ENCODE assay signal across 19 cellular contexts in the genomic region with DNA sequence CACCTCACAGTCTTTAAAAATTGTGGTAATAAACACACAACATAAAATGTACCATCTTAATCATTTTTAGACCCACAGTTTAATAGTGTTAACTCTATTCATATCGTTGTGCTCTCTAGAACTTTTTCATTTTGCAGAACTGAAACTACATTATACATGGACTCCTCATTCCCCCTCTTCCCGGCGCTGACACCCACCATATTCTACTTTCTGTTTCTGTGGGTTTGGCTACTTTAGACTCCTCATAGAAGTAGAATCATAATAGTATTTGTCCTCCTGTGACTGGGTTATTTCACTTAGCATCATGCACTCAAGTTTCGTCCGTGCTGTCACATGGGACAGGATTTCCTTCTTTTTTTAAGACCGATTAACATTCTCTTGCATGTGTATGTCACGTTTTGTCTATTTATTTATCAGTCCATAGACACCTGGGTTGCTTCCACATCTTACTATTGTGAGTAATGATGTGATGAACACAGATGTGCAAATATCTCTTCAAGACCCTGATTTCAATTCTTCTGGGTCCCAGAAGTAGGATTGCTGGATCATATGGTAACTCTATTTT.
DNase-seq lines count a peak whose midpoint lies in the region; ATAC-seq and FAIRE-seq lines count a peak whose summit lies in the region.
"Had no signal": no experiment of that assay in that cellular context is flagged by ENCODE, and none has a peak within 500 bp of the region (broad histone marks: within the 10 kb centered on the region; RNA-seq: fewer than 3 reads in every experiment).

No MANE protein-coding gene starts in this region.

- ATAC-seq in GM18517 (IDR thresholded peaks at IDR 0.05; ENCODE audit: unreplicated experiment) (peak; percentile 67), GM21423 (IDR thresholded peaks at IDR 0.05; ENCODE audit: unreplicated experiment) (peak; percentile 81), HG03060 (IDR thresholded peaks at IDR 0.05; ENCODE audit: low read depth, unreplicated experiment) (peak; percentile 90), Right ventricle myocardium superior (ENCODE audit: poor library complexity) (no peak), HG03139 (IDR thresholded peaks at IDR 0.05; ENCODE audit: unreplicated experiment) (no peak)
- ATAC-seq: right cardiac atrium had no signal

- intact Hi-C loops in Right ventricle myocardium superior (cut with DNase I): no loop called here

- DNase-seq in NOMO-1 treated with dmso at 0.1 percent for 144 hours (lab: John Stamatoyannopoulos, UW; ENCODE audit: unreplicated experiment) (peak; percentile 26), Right ventricle myocardium superior (no peak), RCC 7860 (ENCODE audit: low spot score) (no peak), mucosa of gallbladder (ENCODE audit: low spot score) (no peak)
- DNase-seq: activated CD4-positive, alpha-beta T cell treated with anti-CD3 and anti-CD28 coated beads, Interleukin-2, amount 50 U/mL, for 48 hours; activated gamma-delta T cell; BE2C; DND-41; endodermal cell; glutamatergic neuron; KBM-7; NCI-H2029; PC-9; right cardiac atrium; stimulated activated CD4-positive, alpha-beta T cell treated with anti-CD3 and anti-CD28 coated beads, Interleukin-4, amount 100 ng/mL, for 4 hours had no signal

- no peak for FAIRE-seq in RCC 7860 (lab: Jason Lieb, UNC)

Comparison
In these comparisons a context has a peak if more than half of its experiments do, and no peak if none do; other contexts are left out.
1. ATAC-seq: peak in GM18517 (single experiment), GM21423 (single experiment) and HG03060 (single experiment); none in Right ventricle myocardium superior (single experiment) and HG03139 (single experiment).